In the genomic region with DNA sequence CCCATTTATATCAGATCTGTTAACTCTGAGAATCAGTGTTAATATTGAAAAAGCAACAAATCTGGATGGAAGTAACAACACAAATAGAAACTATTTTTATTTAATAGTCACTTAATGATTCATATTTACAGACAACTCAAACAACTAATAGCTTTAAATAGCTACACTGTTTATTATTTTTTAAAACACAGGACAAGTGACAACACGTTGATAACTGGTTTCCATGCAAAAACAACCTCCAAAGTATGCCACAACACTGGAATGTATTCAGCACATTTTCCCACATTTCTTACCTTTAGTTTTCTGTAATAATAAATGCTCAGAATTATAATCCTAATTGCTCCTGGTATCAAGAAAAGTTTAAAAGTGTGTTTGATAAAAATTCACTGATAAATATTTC, we compare ENCODE assay signal across 22 cellular contexts. TPM values are rescaled to one million over a fixed set of nuclear protein-coding genes. Genes with fewer than 3 reads are reported as not detected.
A peak's percentile ranks its signal among the peaks of the same experiment; 100 is the strongest.
DNase-seq lines count a peak whose midpoint lies in the region; ATAC-seq, FAIRE-seq and TF ChIP-seq lines count a peak whose summit lies in the region.
"Had no signal": no experiment of that assay in that cellular context is flagged by ENCODE, and none has a peak within 500 bp of the region (broad histone marks: within the 10 kb centered on the region; RNA-seq: fewer than 3 reads in every experiment).

No MANE protein-coding gene starts in this region.

- peak overlapping the region; percentile 28 for H3K27ac Mint-ChIP-seq in Caco-2 (ENCODE audit: unreplicated experiment)
- H3K27ac Mint-ChIP-seq: CD8-positive, alpha-beta T cell had no signal

- CTCF ChIA-PET in Caco-2 (lab: Charles Lee), result no interaction called here
- CTCF ChIA-PET in HepG2 (lab: Yijun Ruan, JAX; ENCODE audit: low intra/inter-chr PET ratio, low total read pairs), result no interaction called here

- H3K36me3 ChIP-seq in Caco-2 (ENCODE audit: control insufficient read depth, insufficient read depth, low read length) (no peaks in the 10 kb centered on the region), Loucy (ENCODE audit: insufficient read depth, low read length) (no peaks in the 10 kb centered on the region), smooth muscle cell (ENCODE audit: low read depth) (no peaks in the 10 kb centered on the region), tibial artery (no peaks in the 10 kb centered on the region), HepG2 (replicated peaks in 1 of 2; ENCODE audit: control insufficient read depth in 1 of 2, insufficient read depth in 2 of 2, low read length in 2 of 2) (peaks cover 0 to 4% of the 10 kb centered on the region in 2 experiments; a peak in 1 of 5 replicates)

- H3K27me3 ChIP-seq in Caco-2 (replicated peaks; ENCODE audit: control insufficient read depth, insufficient read depth, low read length) (no peaks in the 10 kb centered on the region), Loucy (ENCODE audit: insufficient read depth, low read length, poor library complexity, severe bottlenecking) (no peaks in the 10 kb centered on the region), smooth muscle cell (ENCODE audit: low read depth) (no peaks in the 10 kb centered on the region), tibial artery (no peaks in the 10 kb centered on the region), HepG2 (ENCODE audit: control insufficient read depth in 1 of 2, insufficient read depth in 2 of 2, low read length in 2 of 2) (no peaks in the 10 kb centered on the region; a peak in 1 of 5 replicates)
- H3K27me3 ChIP-seq: MG63, SJSA1 had no signal

- TF ChIP-seq POLR2A in HepG2 (IDR thresholded peaks at IDR 0.05; ENCODE audit: insufficient read depth in 1 of 2, low read depth in 2 of 2, low read length in 2 of 2), result no peak

- H3K27ac ChIP-seq in smooth muscle cell (ENCODE audit: low read depth), result no peak overlapping the region
- no peak overlapping the region for H3K27ac ChIP-seq in tibial artery
- no peak overlapping the region for H3K27ac ChIP-seq in HepG2 (ENCODE audit: extremely low read length, insufficient read depth, low read length)
- H3K27ac ChIP-seq: A549, HL-60, SJSA1 had no signal

- TF ChIP-seq RAD21 in HepG2 (CRISPR knock-in tag; IDR thresholded peaks at IDR 0.05), result no peak

- no peak for ATAC-seq in HepG2
- ATAC-seq: A549; CD8-positive, alpha-beta T cell had no signal

- H3K79me2 ChIP-seq in Loucy (ENCODE audit: insufficient read depth, low read length), result peaks cover 77% of the 10 kb centered on the region
- H3K79me2 ChIP-seq in smooth muscle cell (ENCODE audit: low read depth), result peaks cover 83% of the 10 kb centered on the region
- peaks cover 85% of the 10 kb centered on the region for H3K79me2 ChIP-seq in HepG2 (ENCODE audit: insufficient read depth, low read length)

- H3F3A ChIP-seq in Loucy (ENCODE audit: low read depth) (no peaks in the 10 kb centered on the region), smooth muscle cell (ENCODE audit: low read depth) (no peaks in the 10 kb centered on the region)

- no peak overlapping the region for H3K4me3 Mint-ChIP-seq in Caco-2 (ENCODE audit: unreplicated experiment)
- H3K4me3 Mint-ChIP-seq: CD8-positive, alpha-beta T cell had no signal

- in situ Hi-C loops in HepG2 (cut with HindIII; ENCODE audit: extremely low pct_ligation_motif_present, low pct_unique_long_range_greater_than_20kb), result no loop called here

- H3K4me1 ChIP-seq in Caco-2 (0 out of 2 replicates have a peak, but pooled peaks cover 4% of the 10 kb centered on the region), Loucy (ENCODE audit: insufficient read depth, low read length, poor library complexity, severe bottlenecking) (peaks cover 57% of the 10 kb centered on the region), smooth muscle cell (ENCODE audit: low read depth) (peaks cover 24% of the 10 kb centered on the region), tibial artery (peaks cover 0 to 44% (median 11%) of the 10 kb centered on the region in 4 donors), HepG2 (ENCODE audit: insufficient read depth, low read length) (peaks cover 34% of the 10 kb centered on the region)

- H2AFZ ChIP-seq in Loucy (ENCODE audit: low read length), result no peak overlapping the region
- no peak overlapping the region for H2AFZ ChIP-seq in smooth muscle cell (ENCODE audit: low read depth)
- no peak overlapping the region for H2AFZ ChIP-seq in HepG2 (ENCODE audit: low read length)

- no peaks in the 10 kb centered on the region for H3K9me2 ChIP-seq in Loucy (replicated peaks; ENCODE audit: low read depth, low read length)

- TF ChIP-seq EP300 in HepG2 (IDR thresholded peaks at IDR 0.05; ENCODE audit: low read depth in 2 of 2, low read length in 2 of 2), result no peak
- no peak for TF ChIP-seq EP300 in HepG2 (CRISPR knock-in tag; IDR thresholded peaks at IDR 0.05; ENCODE audit: borderline replicate concordance)

- TF ChIP-seq CTCF in Caco-2 (IDR thresholded peaks at IDR 0.05; ENCODE audit: insufficient read depth in 1 of 2, low read depth in 1 of 2, low read length in 1 of 2, severe bottlenecking in 1 of 2, unreplicated experiment in 1 of 2) (no peak), Loucy (conservative IDR thresholded peaks at IDR 0.05; ENCODE audit: low read length) (no peak), epithelial cell of esophagus (IDR thresholded peaks at IDR 0.05; ENCODE audit: insufficient read depth, low read depth, low read length, missing control alignments) (no peak), smooth muscle cell (IDR thresholded peaks at IDR 0.05; ENCODE audit: borderline replicate concordance, insufficient read depth, poor library complexity, severe bottlenecking) (no peak), tibial artery (IDR thresholded peaks at IDR 0.05) (no peak), HepG2 (CRISPR knock-in tag; IDR thresholded peaks at IDR 0.05) (no peak)

- H3K4me1 Mint-ChIP-seq in Caco-2 (ENCODE audit: low read depth, unreplicated experiment), result peaks cover 14% of the 10 kb centered on the region

- peaks cover 15% of the 10 kb centered on the region for H3K36me3 Mint-ChIP-seq in Caco-2 (ENCODE audit: insufficient read depth, unreplicated experiment)

- 74% methylated on average over 1 of the region's 1 CpG for WGBS in smooth muscle cell (ENCODE audit: low lambda C conversion rate)
- WGBS in HepG2 (ENCODE audit: low lambda C conversion rate), result 89% methylated on average over 1 of the region's 1 CpG

- intact Hi-C loops in Caco-2 (cut with micrococcal nuclease; ENCODE audit: unreplicated experiment) (no loop called here), tibial artery (cut with DNase I; ENCODE audit: low total_unique reads) (no loop called here), HepG2 (cut with micrococcal nuclease; ENCODE audit: unreplicated experiment) (no loop called here)

- DNase-seq in Caco-2 (no peak), epithelial cell of esophagus (ENCODE audit: low read depth) (peak; percentile 66), smooth muscle cell (lab: John Stamatoyannopoulos, UW; ENCODE audit: unreplicated experiment) (no peak), tibial artery (no peak), HepG2 (ENCODE audit: low spot score) (no peak)
- DNase-seq in central memory CD4-positive, alpha-beta T cell, result no peak
- DNase-seq: AML-193; C1 segment of cervical spinal cord; CD8-positive, alpha-beta T cell; DMS79 treated with DMSO at 0.1 percent for 48 hours; H7; MG63; NCI-H2029; NCI-H446; NCI-H526; Right ventricle myocardium superior; RPMI8226 had no signal

- no peaks in the 10 kb centered on the region for H3K9me3 Mint-ChIP-seq in Caco-2 (ENCODE audit: unreplicated experiment)
- H3K9me3 Mint-ChIP-seq: CD8-positive, alpha-beta T cell had no signal

- BruUV-seq in Caco-2 (replicated peaks; lab: Mats Ljungman, UMichigan) (no TSS peak), HepG2 (replicated peaks; lab: Mats Ljungman, UMichigan) (no TSS peak)

- H3K9me3 ChIP-seq in Caco-2, result no peaks in the 10 kb centered on the region
- no peaks in the 10 kb centered on the region for H3K9me3 ChIP-seq in Loucy (ENCODE audit: insufficient read depth, low read depth, low read length)
- H3K9me3 ChIP-seq in smooth muscle cell (replicated peaks; ENCODE audit: low read depth), result no peaks in the 10 kb centered on the region
- H3K9me3 ChIP-seq in tibial artery, result no peaks in the 10 kb centered on the region
- no peaks in the 10 kb centered on the region for H3K9me3 ChIP-seq in HepG2 (ENCODE audit: low read length)
- H3K9me3 ChIP-seq: A549, MG63, SJSA1 had no signal

- no peak for FAIRE-seq in HepG2 (lab: Jason Lieb, UNC)
- FAIRE-seq: A549, GM12892 had no signal

- no peak overlapping the region for H3K4me3 ChIP-seq in Caco-2 (ENCODE audit: low read depth, low read length)
- peak overlapping the region; percentile 25 for H3K4me3 ChIP-seq in Loucy (ENCODE audit: low read length, poor library complexity, severe bottlenecking)
- H3K4me3 ChIP-seq in epithelial cell of esophagus (ENCODE audit: low read length), result no peak overlapping the region
- H3K4me3 ChIP-seq in smooth muscle cell, result no peak overlapping the region
- no peak overlapping the region for H3K4me3 ChIP-seq in tibial artery
- no peak overlapping the region for H3K4me3 ChIP-seq in HepG2 (replicated peaks in 1 of 3; ENCODE audit: insufficient read depth in 1 of 3, low read depth in 2 of 3, low read length in 3 of 3)
- H3K4me3 ChIP-seq: A549, MG63, SJSA1 had no signal

- H3K9ac ChIP-seq in Loucy (ENCODE audit: low read depth, low read length, poor library complexity, severe bottlenecking) (no peak overlapping the region), smooth muscle cell (ENCODE audit: low read depth) (no peak overlapping the region), HepG2 (ENCODE audit: insufficient read depth, low read depth, low read length) (no peak overlapping the region)

- peak overlapping the region; percentile 45 for H3K4me2 ChIP-seq in Loucy (ENCODE audit: low read depth, low read length, poor library complexity, severe bottlenecking)
- peak overlapping the region; percentile 57 for H3K4me2 ChIP-seq in smooth muscle cell
- no peak overlapping the region for H3K4me2 ChIP-seq in HepG2 (ENCODE audit: low read depth, low read length)
- H3K4me2 ChIP-seq: A549 had no signal

- POLR2A ChIA-PET in Caco-2 (lab: Charles Lee) (no interaction called here), HepG2 (lab: Yijun Ruan, JAX) (no interaction called here)

- H4K20me1 ChIP-seq in Loucy (ENCODE audit: insufficient read depth, low read length, poor library complexity, severe bottlenecking) (peaks cover 55% of the 10 kb centered on the region), smooth muscle cell (ENCODE audit: low read depth) (peaks cover 72% of the 10 kb centered on the region), HepG2 (ENCODE audit: insufficient read depth, low read length) (peaks cover 4% of the 10 kb centered on the region)

- no peaks in the 10 kb centered on the region for H3K27me3 Mint-ChIP-seq in Caco-2 (ENCODE audit: insufficient read depth, unreplicated experiment)

RNA-seq across cellular contexts. Expression of gene SNX13, which starts 4.0 kb away (rescaled TPM):
- 36.6 and 41.8 TPM in 2 replicates for total RNA-seq in Caco-2 (2022)
- total RNA-seq in smooth muscle cell, result 44.0 and 59.6 TPM in 2 replicates
- 17.0 TPM in 2 replicates for polyA plus RNA-seq in smooth muscle cell
- total RNA-seq in HepG2 (2016; rRNA removed; fragmentation: Illumina TruSeq; extraction: Trizol), result 32.3 and 35.7 TPM in 2 replicates
- total RNA-seq in HepG2 (2016; cell fraction: cytosol; rRNA removed; fragmentation: Illumina TruSeq; extraction: Trizol; ENCODE audit: low read depth), result 46.8 and 53.2 TPM in 2 replicates
- 32.8 and 35.2 TPM in 2 replicates for total RNA-seq in HepG2 (2016; cell fraction: insoluble cytoplasmic fraction; rRNA removed; fragmentation: Illumina TruSeq; extraction: Trizol)
- total RNA-seq in HepG2 (2016; cell fraction: membrane; rRNA removed; fragmentation: Illumina TruSeq; extraction: Trizol), result 27.8 and 28.4 TPM in 2 replicates
- 49.7 and 53.6 TPM in 2 replicates for total RNA-seq in HepG2 (2016; cell fraction: nucleus; rRNA removed; fragmentation: Illumina TruSeq; extraction: Trizol)
- 12.6 and 14.3 TPM in 2 replicates for polyA plus RNA-seq in HepG2 (2011; rRNA removed)
- polyA plus RNA-seq in HepG2 (2011; cell fraction: cytosol; rRNA removed), result 5.2 and 8.2 TPM in 2 replicates
- 17.1 and 19.6 TPM in 2 replicates for polyA plus RNA-seq in HepG2 (2011; cell fraction: nucleus; rRNA removed)
- polyA plus RNA-seq in HepG2 (2012), result 11.0 and 14.3 TPM in 2 replicates
- polyA plus RNA-seq in HepG2 (2016; cell fraction: cytosol; fragmentation: Illumina TruSeq; extraction: Trizol; ENCODE audit: low read depth), result 2.2 and 2.3 TPM in 2 replicates
- polyA plus RNA-seq in HepG2 (2016; cell fraction: insoluble cytoplasmic fraction; fragmentation: Illumina TruSeq; extraction: Trizol; ENCODE audit: low read depth), result 19.9 and 22.4 TPM in 2 replicates
- 8.0 and 8.6 TPM in 2 replicates for polyA plus RNA-seq in HepG2 (2016; cell fraction: membrane; fragmentation: Illumina TruSeq; extraction: Trizol; ENCODE audit: low read depth)
- 20.3 and 23.3 TPM in 2 replicates for polyA plus RNA-seq in HepG2 (2016; cell fraction: nucleus; fragmentation: Illumina TruSeq; extraction: Trizol; ENCODE audit: insufficient read depth, low read depth)
- polyA minus RNA-seq in HepG2 (2011; rRNA and poly(A)+ RNA removed; ENCODE audit: low replicate concordance), result 11.9 and 12.5 TPM in 2 replicates
- polyA minus RNA-seq in HepG2 (2011; cell fraction: cytosol; rRNA and poly(A)+ RNA removed), result 17.1 TPM in 2 replicates
- polyA minus RNA-seq in HepG2 (2011; cell fraction: nucleus; rRNA and poly(A)+ RNA removed), result 126 and 139 TPM in 2 replicates
